ENCODE assay signal across 1 cellular context in the genomic region with DNA sequence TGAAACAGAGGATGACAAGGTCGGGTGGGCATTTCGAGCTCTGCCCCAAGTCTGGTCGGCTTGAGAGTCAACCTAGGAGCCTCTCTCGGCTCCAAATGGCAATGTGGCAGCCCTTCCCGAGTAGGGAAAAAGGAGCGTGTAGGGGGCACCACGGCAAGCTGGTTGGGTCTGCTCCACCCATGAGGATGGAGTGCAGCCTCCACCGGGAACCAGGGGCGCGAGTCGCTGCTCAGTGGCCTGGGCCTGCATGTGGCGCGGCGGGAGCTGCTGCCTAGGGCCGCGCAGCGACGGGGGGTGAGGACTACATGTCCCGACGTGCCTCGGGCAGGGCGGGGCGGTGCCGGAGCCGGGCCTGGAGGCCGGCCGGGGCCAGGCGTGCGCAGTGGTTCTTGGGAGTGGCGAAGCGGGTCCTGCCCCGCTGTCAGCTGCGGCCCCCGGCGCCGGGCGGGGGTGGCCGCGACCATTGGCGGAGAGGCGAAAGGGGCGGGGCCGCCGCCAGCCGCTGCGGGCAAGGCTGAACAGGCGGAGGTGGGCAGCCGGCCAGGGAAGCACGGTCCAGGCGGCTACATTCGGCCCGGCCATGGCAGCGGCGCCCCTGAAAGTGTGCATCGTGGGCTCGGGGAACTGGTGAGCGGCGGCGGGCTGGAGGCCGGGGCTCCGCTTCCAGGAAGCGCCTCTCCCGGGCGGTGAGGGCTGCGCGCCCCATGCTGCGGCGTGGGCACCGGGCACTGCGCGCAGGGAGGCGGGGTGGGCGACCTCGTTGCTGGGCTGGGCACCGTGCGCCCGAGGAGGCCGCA.
TF ChIP-seq lines count a peak whose summit lies in the region.

TSS of gene GPD1L (plus strand) at position 489 of the 797 bp plus-strand sequence. CDS start at position 581, 92 bp downstream.

TF ChIP-seq in HepG2, 621 proteins besides CTCF, POLR2A, EP300 and RAD21 (continued from another document and continues in another):
- no peak for TF ChIP-seq ZNF646 (CRISPR knock-in tag; IDR thresholded peaks at IDR 0.05)
- TF ChIP-seq MLLT10 (CRISPR knock-in tag; IDR thresholded peaks at IDR 0.05), result no peak
- TF ChIP-seq HMG20A (CRISPR knock-in tag; IDR thresholded peaks at IDR 0.05; ENCODE audit: borderline replicate concordance), result no peak
- 0 out of 2 replicates have a peak, but pooled peaks have one; percentile 41 for TF ChIP-seq ZNF441 (CRISPR knock-in tag; IDR thresholded peaks at IDR 0.05; ENCODE audit: borderline replicate concordance)
- TF ChIP-seq SMC3 (IDR thresholded peaks at IDR 0.05; ENCODE audit: low read length), result no peak
- TF ChIP-seq, protein P1, sequence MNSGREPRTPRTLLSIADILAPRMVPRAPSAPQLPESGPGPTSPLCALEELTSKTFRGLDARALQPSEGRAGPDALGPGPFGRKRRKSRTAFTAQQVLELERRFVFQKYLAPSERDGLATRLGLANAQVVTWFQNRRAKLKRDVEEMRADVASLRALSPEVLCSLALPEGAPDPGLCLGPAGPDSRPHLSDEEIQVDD (CRISPR knock-in tag; IDR thresholded peaks at IDR 0.05; ENCODE audit: borderline replicate concordance), result peak; percentile 44; the same call in 1 of the 2 replicates
- TF ChIP-seq SMAD1 (CRISPR knock-in tag; IDR thresholded peaks at IDR 0.05; ENCODE audit: borderline replicate concordance, low read depth), result no peak; the same call in 1 of the 2 replicates
- TF ChIP-seq MATR3 (CRISPR knock-in tag; IDR thresholded peaks at IDR 0.05), result no peak
- TF ChIP-seq, protein P2, sequence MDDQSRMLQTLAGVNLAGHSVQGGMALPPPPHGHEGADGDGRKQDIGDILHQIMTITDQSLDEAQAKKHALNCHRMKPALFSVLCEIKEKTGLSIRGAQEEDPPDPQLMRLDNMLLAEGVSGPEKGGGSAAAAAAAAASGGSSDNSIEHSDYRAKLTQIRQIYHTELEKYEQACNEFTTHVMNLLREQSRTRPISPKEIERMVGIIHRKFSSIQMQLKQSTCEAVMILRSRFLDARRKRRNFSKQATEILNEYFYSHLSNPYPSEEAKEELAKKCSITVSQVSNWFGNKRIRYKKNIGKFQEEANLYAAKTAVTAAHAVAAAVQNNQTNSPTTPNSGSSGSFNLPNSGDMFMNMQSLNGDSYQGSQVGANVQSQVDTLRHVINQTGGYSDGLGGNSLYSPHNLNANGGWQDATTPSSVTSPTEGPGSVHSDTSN (CRISPR knock-in tag; IDR thresholded peaks at IDR 0.05; ENCODE audit: borderline replicate concordance), result no peak
- no peak for TF ChIP-seq ZNF460 (CRISPR knock-in tag; IDR thresholded peaks at IDR 0.05; ENCODE audit: borderline replicate concordance)
- TF ChIP-seq ELF4 (CRISPR knock-in tag; IDR thresholded peaks at IDR 0.05; ENCODE audit: borderline replicate concordance), result no peak
- TF ChIP-seq, protein P3, sequence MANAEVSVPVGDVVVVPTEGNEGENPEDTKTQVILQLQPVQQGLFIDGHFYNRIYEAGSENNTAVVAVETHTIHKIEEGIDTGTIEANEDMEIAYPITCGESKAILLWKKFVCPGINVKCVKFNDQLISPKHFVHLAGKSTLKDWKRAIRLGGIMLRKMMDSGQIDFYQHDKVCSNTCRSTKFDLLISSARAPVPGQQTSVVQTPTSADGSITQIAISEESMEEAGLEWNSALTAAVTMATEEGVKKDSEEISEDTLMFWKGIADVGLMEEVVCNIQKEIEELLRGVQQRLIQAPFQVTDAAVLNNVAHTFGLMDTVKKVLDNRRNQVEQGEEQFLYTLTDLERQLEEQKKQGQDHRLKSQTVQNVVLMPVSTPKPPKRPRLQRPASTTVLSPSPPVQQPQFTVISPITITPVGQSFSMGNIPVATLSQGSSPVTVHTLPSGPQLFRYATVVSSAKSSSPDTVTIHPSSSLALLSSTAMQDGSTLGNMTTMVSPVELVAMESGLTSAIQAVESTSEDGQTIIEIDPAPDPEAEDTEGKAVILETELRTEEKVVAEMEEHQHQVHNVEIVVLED (CRISPR knock-in tag; IDR thresholded peaks at IDR 0.05; ENCODE audit: borderline replicate concordance), result peak; percentile 59; the same call in 1 of the 2 replicates
- TF ChIP-seq, protein P4, sequence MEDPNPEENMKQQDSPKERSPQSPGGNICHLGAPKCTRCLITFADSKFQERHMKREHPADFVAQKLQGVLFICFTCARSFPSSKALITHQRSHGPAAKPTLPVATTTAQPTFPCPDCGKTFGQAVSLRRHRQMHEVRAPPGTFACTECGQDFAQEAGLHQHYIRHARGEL (CRISPR knock-in tag; IDR thresholded peaks at IDR 0.05), result no peak
- TF ChIP-seq ZBTB20 (CRISPR knock-in tag; IDR thresholded peaks at IDR 0.05; ENCODE audit: borderline replicate concordance, low read depth), result no peak
- TF ChIP-seq CBFB (CRISPR knock-in tag; IDR thresholded peaks at IDR 0.05), result peak; percentile 75
- no peak; the same call in 1 of the 2 replicates for TF ChIP-seq NCOA2 (CRISPR knock-in tag; IDR thresholded peaks at IDR 0.05)
- TF ChIP-seq ZNF773 (CRISPR knock-in tag; IDR thresholded peaks at IDR 0.05; ENCODE audit: borderline replicate concordance), result no peak
- no peak for TF ChIP-seq ZBTB33 (CRISPR knock-in tag; IDR thresholded peaks at IDR 0.05)
- TF ChIP-seq ZNF777 (CRISPR knock-in tag; IDR thresholded peaks at IDR 0.05), result no peak
- TF ChIP-seq PAF1 (CRISPR knock-in tag; IDR thresholded peaks at IDR 0.05), result no peak
- TF ChIP-seq HNRNPUL1 (IDR thresholded peaks at IDR 0.05; ENCODE audit: low read depth, low read length), result no peak
- no peak for TF ChIP-seq ZNF44 (CRISPR knock-in tag; IDR thresholded peaks at IDR 0.05)
- TF ChIP-seq ZNF83 (CRISPR knock-in tag; IDR thresholded peaks at IDR 0.05; ENCODE audit: borderline replicate concordance), result no peak
- TF ChIP-seq ZBTB10 (CRISPR knock-in tag; IDR thresholded peaks at IDR 0.05; ENCODE audit: borderline replicate concordance), result no peak
- no peak for TF ChIP-seq ZNF17 (CRISPR knock-in tag; IDR thresholded peaks at IDR 0.05)
- TF ChIP-seq ZNF546 (CRISPR knock-in tag; conservative IDR thresholded peaks at IDR 0.05), result no peak; the same call in 1 of the 2 replicates
- TF ChIP-seq, protein P5, sequence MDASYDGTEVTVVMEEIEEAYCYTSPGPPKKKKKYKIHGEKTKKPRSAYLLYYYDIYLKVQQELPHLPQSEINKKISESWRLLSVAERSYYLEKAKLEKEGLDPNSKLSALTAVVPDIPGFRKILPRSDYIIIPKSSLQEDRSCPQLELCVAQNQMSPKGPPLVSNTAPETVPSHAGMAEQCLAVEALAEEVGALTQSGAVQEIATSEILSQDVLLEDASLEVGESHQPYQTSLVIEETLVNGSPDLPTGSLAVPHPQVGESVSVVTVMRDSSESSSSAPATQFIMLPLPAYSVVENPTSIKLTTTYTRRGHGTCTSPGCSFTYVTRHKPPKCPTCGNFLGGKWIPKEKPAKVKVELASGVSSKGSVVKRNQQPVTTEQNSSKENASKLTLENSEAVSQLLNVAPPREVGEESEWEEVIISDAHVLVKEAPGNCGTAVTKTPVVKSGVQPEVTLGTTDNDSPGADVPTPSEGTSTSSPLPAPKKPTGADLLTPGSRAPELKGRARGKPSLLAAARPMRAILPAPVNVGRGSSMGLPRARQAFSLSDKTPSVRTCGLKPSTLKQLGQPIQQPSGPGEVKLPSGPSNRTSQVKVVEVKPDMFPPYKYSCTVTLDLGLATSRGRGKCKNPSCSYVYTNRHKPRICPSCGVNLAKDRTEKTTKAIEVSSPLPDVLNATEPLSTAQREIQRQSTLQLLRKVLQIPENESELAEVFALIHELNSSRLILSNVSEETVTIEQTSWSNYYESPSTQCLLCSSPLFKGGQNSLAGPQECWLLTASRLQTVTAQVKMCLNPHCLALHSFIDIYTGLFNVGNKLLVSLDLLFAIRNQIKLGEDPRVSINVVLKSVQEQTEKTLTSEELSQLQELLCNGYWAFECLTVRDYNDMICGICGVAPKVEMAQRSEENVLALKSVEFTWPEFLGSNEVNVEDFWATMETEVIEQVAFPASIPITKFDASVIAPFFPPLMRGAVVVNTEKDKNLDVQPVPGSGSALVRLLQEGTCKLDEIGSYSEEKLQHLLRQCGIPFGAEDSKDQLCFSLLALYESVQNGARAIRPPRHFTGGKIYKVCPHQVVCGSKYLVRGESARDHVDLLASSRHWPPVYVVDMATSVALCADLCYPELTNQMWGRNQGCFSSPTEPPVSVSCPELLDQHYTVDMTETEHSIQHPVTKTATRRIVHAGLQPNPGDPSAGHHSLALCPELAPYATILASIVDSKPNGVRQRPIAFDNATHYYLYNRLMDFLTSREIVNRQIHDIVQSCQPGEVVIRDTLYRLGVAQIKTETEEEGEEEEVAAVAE (CRISPR knock-in tag; IDR thresholded peaks at IDR 0.05; ENCODE audit: borderline replicate concordance), result peak; percentile 45; the same call in 1 of the 2 replicates
